Comparison of ENCODE assay signal across 1 cellular context in the genomic region with DNA sequence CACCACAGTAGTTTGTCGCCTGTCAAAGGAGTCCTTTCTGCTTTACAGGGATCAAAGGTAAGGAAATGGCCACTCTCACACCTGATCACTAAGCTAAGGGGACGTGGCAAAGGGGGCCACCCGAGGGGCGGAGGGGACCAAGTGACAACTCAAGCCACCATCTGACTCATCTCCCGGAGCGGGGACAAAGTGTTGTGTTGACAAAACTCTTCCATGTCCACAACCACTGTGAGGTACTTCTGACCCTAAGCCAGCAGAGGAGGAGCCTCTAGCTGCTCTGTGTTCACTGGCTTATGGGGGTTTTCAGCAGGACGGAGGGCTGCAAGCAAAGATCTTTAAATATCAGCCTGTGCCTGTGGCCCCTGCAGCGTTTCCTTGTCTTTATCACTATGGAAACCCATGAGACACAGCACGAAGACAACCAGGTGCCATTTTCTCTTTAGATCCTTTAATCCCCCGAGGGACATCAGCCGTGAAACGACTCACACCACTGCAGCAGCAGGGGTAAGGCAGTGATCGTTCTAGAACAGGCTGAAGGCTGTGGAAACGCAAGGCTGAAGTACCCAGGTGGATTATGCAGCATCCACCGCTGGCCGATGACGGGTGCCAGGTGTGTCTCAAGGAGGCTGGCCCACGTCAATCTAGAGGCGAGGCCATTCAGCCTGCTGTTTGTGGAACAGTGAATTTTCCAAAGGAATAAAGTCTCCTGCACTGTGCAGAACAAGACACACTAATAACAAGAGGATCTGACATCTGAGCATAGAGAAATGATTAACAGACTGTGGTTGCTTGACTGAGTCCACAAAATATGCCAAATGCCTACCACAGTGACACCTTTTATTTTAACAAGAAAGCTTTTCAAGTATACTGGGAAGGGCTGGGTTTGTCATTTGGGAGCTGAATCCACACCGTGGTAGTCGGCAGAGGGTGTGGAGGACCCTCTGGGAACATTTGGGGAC.
A peak's percentile ranks its signal among the peaks of the same experiment; 100 is the strongest.
TF ChIP-seq lines count a peak whose summit lies in the region.

No MANE protein-coding gene starts in this region.

TF ChIP-seq in HepG2, 621 proteins besides CTCF, POLR2A, EP300 and RAD21 (continued from another document and continues in another):
- TF ChIP-seq, protein P1, sequence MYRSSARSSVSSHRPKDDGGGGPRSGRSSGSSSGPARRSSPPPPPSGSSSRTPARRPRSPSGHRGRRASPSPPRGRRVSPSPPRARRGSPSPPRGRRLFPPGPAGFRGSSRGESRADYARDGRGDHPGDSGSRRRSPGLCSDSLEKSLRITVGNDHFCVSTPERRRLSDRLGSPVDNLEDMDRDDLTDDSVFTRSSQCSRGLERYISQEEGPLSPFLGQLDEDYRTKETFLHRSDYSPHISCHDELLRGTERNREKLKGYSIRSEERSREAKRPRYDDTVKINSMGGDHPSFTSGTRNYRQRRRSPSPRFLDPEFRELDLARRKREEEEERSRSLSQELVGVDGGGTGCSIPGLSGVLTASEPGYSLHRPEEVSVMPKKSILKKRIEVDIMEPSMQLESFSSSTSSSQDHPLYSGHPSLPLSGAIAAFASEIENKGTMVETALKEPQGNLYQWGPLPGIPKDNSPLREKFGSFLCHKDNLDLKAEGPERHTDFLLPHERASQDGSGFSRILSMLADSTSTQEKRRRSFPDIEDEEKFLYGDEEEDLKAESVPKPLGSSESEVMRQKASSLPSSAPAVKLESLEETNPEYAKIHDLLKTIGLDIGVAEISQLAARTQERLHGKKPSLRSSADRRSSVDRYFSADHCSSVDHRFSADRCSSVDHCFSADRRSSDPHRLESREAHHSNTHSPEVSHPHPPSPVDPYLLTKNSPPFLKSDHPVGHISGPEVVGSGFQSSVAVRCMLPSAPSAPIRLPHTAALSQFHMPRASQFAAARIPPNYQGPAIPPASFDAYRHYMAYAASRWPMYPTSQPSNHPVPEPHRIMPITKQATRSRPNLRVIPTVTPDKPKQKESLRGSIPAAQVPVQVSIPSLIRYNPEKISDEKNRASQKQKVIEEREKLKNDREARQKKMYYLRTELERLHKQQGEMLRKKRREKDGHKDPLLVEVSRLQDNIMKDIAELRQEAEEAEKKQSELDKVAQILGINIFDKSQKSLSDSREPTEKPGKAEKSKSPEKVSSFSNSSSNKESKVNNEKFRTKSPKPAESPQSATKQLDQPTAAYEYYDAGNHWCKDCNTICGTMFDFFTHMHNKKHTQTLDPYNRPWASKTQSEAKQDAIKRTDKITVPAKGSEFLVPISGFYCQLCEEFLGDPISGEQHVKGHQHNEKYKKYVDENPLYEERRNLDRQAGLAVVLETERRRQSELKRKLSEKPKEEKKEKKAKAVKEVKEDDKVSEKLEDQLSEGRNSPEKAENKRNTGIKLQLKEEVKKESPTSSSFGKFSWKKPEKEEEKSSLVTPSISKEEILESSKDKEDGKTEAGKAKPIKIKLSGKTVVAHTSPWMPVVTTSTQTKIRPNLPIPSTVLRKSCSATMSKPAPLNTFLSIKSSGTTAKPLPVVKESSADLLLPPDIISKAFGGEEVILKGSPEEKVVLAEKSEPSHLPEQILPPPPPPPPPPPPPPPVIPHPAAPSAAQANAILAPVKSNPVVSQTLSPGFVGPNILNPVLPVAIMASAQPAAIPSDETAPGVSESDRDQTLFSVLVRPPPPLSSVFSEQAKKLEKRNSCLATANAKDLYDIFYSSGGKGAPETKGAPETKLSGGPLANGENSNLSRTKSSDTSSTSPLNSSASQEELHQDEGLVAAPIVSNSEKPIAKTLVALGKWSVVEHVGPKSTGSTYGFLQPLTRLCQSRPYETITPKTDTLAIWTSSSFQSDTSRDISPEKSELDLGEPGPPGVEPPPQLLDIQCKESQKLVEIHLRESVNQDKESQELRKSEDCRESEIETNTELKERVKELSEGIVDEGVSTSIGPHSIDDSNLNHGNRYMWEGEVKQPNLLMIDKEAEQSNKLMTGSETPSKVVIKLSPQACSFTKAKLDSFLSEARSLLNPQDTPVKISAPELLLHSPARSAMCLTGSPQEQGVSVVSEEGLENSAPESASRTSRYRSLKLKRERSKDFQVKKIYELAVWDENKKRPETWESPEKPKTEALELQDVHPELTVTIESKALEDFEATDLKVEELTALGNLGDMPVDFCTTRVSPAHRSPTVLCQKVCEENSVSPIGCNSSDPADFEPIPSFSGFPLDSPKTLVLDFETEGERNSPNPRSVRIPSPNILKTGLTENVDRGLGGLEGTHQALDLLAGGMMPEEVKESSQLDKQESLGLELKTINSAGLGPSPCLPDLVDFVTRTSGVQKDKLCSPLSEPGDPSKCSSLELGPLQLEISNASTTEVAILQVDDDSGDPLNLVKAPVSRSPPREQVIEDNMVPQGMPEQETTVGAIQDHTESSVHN (CRISPR knock-in tag; IDR thresholded peaks at IDR 0.05) = no peak
- TF ChIP-seq, protein P2, sequence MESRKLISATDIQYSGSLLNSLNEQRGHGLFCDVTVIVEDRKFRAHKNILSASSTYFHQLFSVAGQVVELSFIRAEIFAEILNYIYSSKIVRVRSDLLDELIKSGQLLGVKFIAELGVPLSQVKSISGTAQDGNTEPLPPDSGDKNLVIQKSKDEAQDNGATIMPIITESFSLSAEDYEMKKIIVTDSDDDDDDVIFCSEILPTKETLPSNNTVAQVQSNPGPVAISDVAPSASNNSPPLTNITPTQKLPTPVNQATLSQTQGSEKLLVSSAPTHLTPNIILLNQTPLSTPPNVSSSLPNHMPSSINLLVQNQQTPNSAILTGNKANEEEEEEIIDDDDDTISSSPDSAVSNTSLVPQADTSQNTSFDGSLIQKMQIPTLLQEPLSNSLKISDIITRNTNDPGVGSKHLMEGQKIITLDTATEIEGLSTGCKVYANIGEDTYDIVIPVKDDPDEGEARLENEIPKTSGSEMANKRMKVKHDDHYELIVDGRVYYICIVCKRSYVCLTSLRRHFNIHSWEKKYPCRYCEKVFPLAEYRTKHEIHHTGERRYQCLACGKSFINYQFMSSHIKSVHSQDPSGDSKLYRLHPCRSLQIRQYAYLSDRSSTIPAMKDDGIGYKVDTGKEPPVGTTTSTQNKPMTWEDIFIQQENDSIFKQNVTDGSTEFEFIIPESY (CRISPR knock-in tag; IDR thresholded peaks at IDR 0.05) = no peak
- TF ChIP-seq, protein P3, sequence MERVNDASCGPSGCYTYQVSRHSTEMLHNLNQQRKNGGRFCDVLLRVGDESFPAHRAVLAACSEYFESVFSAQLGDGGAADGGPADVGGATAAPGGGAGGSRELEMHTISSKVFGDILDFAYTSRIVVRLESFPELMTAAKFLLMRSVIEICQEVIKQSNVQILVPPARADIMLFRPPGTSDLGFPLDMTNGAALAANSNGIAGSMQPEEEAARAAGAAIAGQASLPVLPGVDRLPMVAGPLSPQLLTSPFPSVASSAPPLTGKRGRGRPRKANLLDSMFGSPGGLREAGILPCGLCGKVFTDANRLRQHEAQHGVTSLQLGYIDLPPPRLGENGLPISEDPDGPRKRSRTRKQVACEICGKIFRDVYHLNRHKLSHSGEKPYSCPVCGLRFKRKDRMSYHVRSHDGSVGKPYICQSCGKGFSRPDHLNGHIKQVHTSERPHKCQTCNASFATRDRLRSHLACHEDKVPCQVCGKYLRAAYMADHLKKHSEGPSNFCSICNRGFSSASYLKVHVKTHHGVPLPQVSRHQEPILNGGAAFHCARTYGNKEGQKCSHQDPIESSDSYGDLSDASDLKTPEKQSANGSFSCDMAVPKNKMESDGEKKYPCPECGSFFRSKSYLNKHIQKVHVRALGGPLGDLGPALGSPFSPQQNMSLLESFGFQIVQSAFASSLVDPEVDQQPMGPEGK (CRISPR knock-in tag; IDR thresholded peaks at IDR 0.05) = peak; percentile 56; the same call in 1 of the 2 replicates
- TF ChIP-seq, protein P4, sequence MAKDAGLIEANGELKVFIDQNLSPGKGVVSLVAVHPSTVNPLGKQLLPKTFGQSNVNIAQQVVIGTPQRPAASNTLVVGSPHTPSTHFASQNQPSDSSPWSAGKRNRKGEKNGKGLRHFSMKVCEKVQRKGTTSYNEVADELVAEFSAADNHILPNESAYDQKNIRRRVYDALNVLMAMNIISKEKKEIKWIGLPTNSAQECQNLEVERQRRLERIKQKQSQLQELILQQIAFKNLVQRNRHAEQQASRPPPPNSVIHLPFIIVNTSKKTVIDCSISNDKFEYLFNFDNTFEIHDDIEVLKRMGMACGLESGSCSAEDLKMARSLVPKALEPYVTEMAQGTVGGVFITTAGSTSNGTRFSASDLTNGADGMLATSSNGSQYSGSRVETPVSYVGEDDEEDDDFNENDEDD (CRISPR knock-in tag; IDR thresholded peaks at IDR 0.05; ENCODE audit: borderline replicate concordance) = no peak
- TF ChIP-seq, protein P5, sequence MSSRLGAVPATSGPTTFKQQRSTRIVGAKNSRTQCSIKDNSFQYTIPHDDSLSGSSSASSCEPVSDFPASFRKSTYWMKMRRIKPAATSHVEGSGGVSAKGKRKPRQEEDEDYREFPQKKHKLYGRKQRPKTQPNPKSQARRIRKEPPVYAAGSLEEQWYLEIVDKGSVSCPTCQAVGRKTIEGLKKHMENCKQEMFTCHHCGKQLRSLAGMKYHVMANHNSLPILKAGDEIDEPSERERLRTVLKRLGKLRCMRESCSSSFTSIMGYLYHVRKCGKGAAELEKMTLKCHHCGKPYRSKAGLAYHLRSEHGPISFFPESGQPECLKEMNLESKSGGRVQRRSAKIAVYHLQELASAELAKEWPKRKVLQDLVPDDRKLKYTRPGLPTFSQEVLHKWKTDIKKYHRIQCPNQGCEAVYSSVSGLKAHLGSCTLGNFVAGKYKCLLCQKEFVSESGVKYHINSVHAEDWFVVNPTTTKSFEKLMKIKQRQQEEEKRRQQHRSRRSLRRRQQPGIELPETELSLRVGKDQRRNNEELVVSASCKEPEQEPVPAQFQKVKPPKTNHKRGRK (CRISPR knock-in tag; IDR thresholded peaks at IDR 0.05) = no peak
- TF ChIP-seq DNMT1 (CRISPR knock-in tag; IDR thresholded peaks at IDR 0.05) (no peak), ZSCAN12 (CRISPR knock-in tag; IDR thresholded peaks at IDR 0.05) (no peak), ZNF12 (CRISPR knock-in tag; IDR thresholded peaks at IDR 0.05) (no peak), HHEX (CRISPR knock-in tag; IDR thresholded peaks at IDR 0.05) (no peak), RNF2 (conservative IDR thresholded peaks at IDR 0.05; ENCODE audit: low read depth) (no peak), ZBTB20 (CRISPR knock-in tag; IDR thresholded peaks at IDR 0.05; ENCODE audit: borderline replicate concordance, low read depth) (no peak), ARNT2 (CRISPR knock-in tag; IDR thresholded peaks at IDR 0.05; ENCODE audit: low read depth) (0 out of 2 replicates have a peak, but pooled peaks have one; percentile 30), ZNF33B (CRISPR knock-in tag; IDR thresholded peaks at IDR 0.05) (peak; percentile 83), NFYB (CRISPR knock-in tag; IDR thresholded peaks at IDR 0.05) (no peak), SALL2 (CRISPR knock-in tag; IDR thresholded peaks at IDR 0.05) (no peak), RFX5 (IDR thresholded peaks at IDR 0.05; ENCODE audit: low read depth, low read length) (no peak), FOXA1 (IDR thresholded peaks at IDR 0.05) (no peak), FOXA1 (CRISPR knock-in tag; IDR thresholded peaks at IDR 0.05) (peak; percentile 77), ZNF549 (CRISPR knock-in tag; IDR thresholded peaks at IDR 0.05) (no peak), ONECUT2 (CRISPR knock-in tag; IDR thresholded peaks at IDR 0.05) (no peak), KLF9 (CRISPR knock-in tag; IDR thresholded peaks at IDR 0.05; ENCODE audit: low read depth) (no peak), MATR3 (CRISPR knock-in tag; IDR thresholded peaks at IDR 0.05) (no peak), SP5 (CRISPR knock-in tag; IDR thresholded peaks at IDR 0.05; ENCODE audit: borderline replicate concordance, low read depth) (no peak), ZNF720 (CRISPR knock-in tag; IDR thresholded peaks at IDR 0.05) (no peak), ATAD3A (CRISPR knock-in tag; IDR thresholded peaks at IDR 0.05) (no peak), RBFOX2 (IDR thresholded peaks at IDR 0.05; ENCODE audit: low read depth, low read length) (no peak), TRIM24 (CRISPR knock-in tag; IDR thresholded peaks at IDR 0.05) (no peak), HDAC2 (CRISPR knock-in tag; IDR thresholded peaks at IDR 0.05) (peak; percentile 56; the same call in 1 of the 2 replicates), EZH2 (conservative IDR thresholded peaks at IDR 0.05; ENCODE audit: low read depth, low read length) (no peak), ZNF232 (CRISPR knock-in tag; IDR thresholded peaks at IDR 0.05; ENCODE audit: borderline replicate concordance) (peak; percentile 43; the same call in 1 of the 2 replicates), GFI1 (CRISPR knock-in tag; IDR thresholded peaks at IDR 0.05; ENCODE audit: borderline replicate concordance) (peak; percentile 62; the same call in 1 of the 2 replicates)
- TF ChIP-seq, protein P6, sequence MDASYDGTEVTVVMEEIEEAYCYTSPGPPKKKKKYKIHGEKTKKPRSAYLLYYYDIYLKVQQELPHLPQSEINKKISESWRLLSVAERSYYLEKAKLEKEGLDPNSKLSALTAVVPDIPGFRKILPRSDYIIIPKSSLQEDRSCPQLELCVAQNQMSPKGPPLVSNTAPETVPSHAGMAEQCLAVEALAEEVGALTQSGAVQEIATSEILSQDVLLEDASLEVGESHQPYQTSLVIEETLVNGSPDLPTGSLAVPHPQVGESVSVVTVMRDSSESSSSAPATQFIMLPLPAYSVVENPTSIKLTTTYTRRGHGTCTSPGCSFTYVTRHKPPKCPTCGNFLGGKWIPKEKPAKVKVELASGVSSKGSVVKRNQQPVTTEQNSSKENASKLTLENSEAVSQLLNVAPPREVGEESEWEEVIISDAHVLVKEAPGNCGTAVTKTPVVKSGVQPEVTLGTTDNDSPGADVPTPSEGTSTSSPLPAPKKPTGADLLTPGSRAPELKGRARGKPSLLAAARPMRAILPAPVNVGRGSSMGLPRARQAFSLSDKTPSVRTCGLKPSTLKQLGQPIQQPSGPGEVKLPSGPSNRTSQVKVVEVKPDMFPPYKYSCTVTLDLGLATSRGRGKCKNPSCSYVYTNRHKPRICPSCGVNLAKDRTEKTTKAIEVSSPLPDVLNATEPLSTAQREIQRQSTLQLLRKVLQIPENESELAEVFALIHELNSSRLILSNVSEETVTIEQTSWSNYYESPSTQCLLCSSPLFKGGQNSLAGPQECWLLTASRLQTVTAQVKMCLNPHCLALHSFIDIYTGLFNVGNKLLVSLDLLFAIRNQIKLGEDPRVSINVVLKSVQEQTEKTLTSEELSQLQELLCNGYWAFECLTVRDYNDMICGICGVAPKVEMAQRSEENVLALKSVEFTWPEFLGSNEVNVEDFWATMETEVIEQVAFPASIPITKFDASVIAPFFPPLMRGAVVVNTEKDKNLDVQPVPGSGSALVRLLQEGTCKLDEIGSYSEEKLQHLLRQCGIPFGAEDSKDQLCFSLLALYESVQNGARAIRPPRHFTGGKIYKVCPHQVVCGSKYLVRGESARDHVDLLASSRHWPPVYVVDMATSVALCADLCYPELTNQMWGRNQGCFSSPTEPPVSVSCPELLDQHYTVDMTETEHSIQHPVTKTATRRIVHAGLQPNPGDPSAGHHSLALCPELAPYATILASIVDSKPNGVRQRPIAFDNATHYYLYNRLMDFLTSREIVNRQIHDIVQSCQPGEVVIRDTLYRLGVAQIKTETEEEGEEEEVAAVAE (CRISPR knock-in tag; IDR thresholded peaks at IDR 0.05; ENCODE audit: borderline replicate concordance) = no peak
- TF ChIP-seq, protein P7, sequence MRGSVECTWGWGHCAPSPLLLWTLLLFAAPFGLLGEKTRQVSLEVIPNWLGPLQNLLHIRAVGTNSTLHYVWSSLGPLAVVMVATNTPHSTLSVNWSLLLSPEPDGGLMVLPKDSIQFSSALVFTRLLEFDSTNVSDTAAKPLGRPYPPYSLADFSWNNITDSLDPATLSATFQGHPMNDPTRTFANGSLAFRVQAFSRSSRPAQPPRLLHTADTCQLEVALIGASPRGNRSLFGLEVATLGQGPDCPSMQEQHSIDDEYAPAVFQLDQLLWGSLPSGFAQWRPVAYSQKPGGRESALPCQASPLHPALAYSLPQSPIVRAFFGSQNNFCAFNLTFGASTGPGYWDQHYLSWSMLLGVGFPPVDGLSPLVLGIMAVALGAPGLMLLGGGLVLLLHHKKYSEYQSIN (CRISPR knock-in tag; IDR thresholded peaks at IDR 0.05; ENCODE audit: borderline replicate concordance) = no peak
